ENCODE assay signal across 8 cellular contexts in genomic region chr12:122420471-122421262, GRCh38. TPM values are rescaled to one million over a fixed set of nuclear protein-coding genes. Genes with fewer than 3 reads are reported as not detected.
DNase-seq lines count a peak whose midpoint lies in the region; ATAC-seq, FAIRE-seq and TF ChIP-seq lines count a peak whose summit lies in the region.

No MANE protein-coding gene starts in this region.

- no peak overlapping the region for H4K8ac ChIP-seq in H1 (ENCODE audit: extremely low read depth, insufficient read depth, low read length)

- H2BK15ac ChIP-seq in H1 (ENCODE audit: low read length), result no peak overlapping the region

- H3K23ac ChIP-seq in H1 (ENCODE audit: insufficient read length), result no peak overlapping the region

- no peak overlapping the region for H2AFZ ChIP-seq in OCI-LY7 (ENCODE audit: low read length)
- H2AFZ ChIP-seq in H1 (ENCODE audit: low read length), result no peak overlapping the region

- H3K27me3 ChIP-seq in CD4-positive, alpha-beta T cell (ENCODE audit: control insufficient read depth, insufficient read depth, low read length), result no peaks in the 10 kb centered on the region
- H3K27me3 ChIP-seq in H1 (replicated peaks in 1 of 4; ENCODE audit: control insufficient read depth in 3 of 4, extremely low read depth in 1 of 4, insufficient read depth in 3 of 4, low read length in 3 of 4) (no peaks in the 10 kb centered on the region), neutrophil (peaks cover 15% of the 10 kb centered on the region)

- no peak for ATAC-seq in CD4-positive, alpha-beta T cell (ENCODE audit: poor library complexity)
- ATAC-seq in HG03439 (IDR thresholded peaks at IDR 0.05; ENCODE audit: unreplicated experiment) (no peak), GM21528 (IDR thresholded peaks at IDR 0.05; ENCODE audit: low FRiP score, unreplicated experiment) (no peak), GM18870 (IDR thresholded peaks at IDR 0.05; ENCODE audit: unreplicated experiment) (no peak)

- CTCF ChIA-PET in CD4-positive, alpha-beta T cell (lab: Charles Lee), result interaction anchor here (2.2 kb wide), 1 partner anchor 21 kb away, joined by 20 read pairs; no protein-coding TSS in a partner anchor
- CTCF ChIA-PET in OCI-LY7 (lab: Charles Lee; ENCODE audit: unreplicated experiment) (no interaction called here), H1 (lab: Charles Lee; ENCODE audit: partially characterized antibody) (interaction anchor here (0.6 to 0.8 kb wide), 2 partner anchors 10 to 310 kb away, joined by 3 read pairs; no protein-coding TSS in a partner anchor)

- no peak for DNase-seq in CD4-positive, alpha-beta T cell
- DNase-seq in OCI-LY7 (ENCODE audit: low spot score) (no peak), H1 (ENCODE audit: low read depth in 1 of 2, low spot score in 2 of 2) (no peak), NCI-H1930 (lab: John Stamatoyannopoulos, UW) (no peak)

- H2AK5ac ChIP-seq in H1 (ENCODE audit: low read depth, low read length), result no peak overlapping the region

- H2BK12ac ChIP-seq in H1 (ENCODE audit: low read depth, low read length), result no peak overlapping the region

- H3K79me2 ChIP-seq in OCI-LY7 (ENCODE audit: insufficient read depth, low read depth, low read length) (peaks cover 16% of the 10 kb centered on the region; the same call in 1 of the 2 replicates), H1 (ENCODE audit: control insufficient read depth in 1 of 2, insufficient read depth in 2 of 2, low read length in 2 of 2) (peaks cover 0 to 4% of the 10 kb centered on the region in 2 experiments; a peak in 1 of 4 replicates)

- no peaks in the 10 kb centered on the region for H3K9me3 ChIP-seq in CD4-positive, alpha-beta T cell (ENCODE audit: control insufficient read depth, low read length)
- H3K9me3 ChIP-seq in OCI-LY7 (ENCODE audit: low read length) (no peaks in the 10 kb centered on the region), H1 (ENCODE audit: insufficient read depth in 2 of 2, low read depth in 1 of 2, low read length in 1 of 2) (no peaks in the 10 kb centered on the region), neutrophil (no peaks in the 10 kb centered on the region)

- H3K4ac ChIP-seq in H1 (replicated peaks; ENCODE audit: insufficient read length, low read depth, low read length), result no peak overlapping the region

- no peaks in the 10 kb centered on the region for H3K9me3 Mint-ChIP-seq in CD4-positive, alpha-beta T cell

- H3K36me3 ChIP-seq in OCI-LY7 (ENCODE audit: insufficient read depth, low read length) (no peaks in the 10 kb centered on the region), H1 (ENCODE audit: control insufficient read depth in 2 of 4, insufficient read depth in 4 of 4, low read length in 3 of 4) (no peaks in the 10 kb centered on the region), neutrophil (peaks cover 13% of the 10 kb centered on the region)

- H2BK120ac ChIP-seq in H1 (replicated peaks; ENCODE audit: low read depth, low read length), result no peak overlapping the region

- intact Hi-C loops in CD4-positive, alpha-beta T cell (cut with DNase I, micrococcal nuclease), result loop anchor here (1.0 to 5.0 kb wide), 3 partner anchors 20 to 47 kb away; no protein-coding TSS in a partner anchor
- intact Hi-C loops in OCI-LY7 (cut with micrococcal nuclease; ENCODE audit: unreplicated experiment), result no loop called here

- H3K27ac Mint-ChIP-seq in CD4-positive, alpha-beta T cell, result peak overlapping the region; percentile 85

- H3K79me1 ChIP-seq in H1 (ENCODE audit: low read depth, low read length), result no peaks in the 10 kb centered on the region

- H3K4me3 Mint-ChIP-seq in CD4-positive, alpha-beta T cell, result peak overlapping the region; percentile 93

- no peak overlapping the region for H3K9ac ChIP-seq in H1 (replicated peaks in 1 of 4; ENCODE audit: extremely low read depth in 1 of 4, low read depth in 3 of 4, low read length in 3 of 4)

- TF ChIP-seq POLR2A in H1 (IDR thresholded peaks at IDR 0.05; ENCODE audit: control extremely low read depth in 1 of 2, low read depth in 2 of 2, low read length in 2 of 2), result no peak

- H3K27me3 Mint-ChIP-seq in CD4-positive, alpha-beta T cell, result no peaks in the 10 kb centered on the region

- H3K4me1 Mint-ChIP-seq in CD4-positive, alpha-beta T cell (ENCODE audit: low read depth), result peaks cover 36% of the 10 kb centered on the region

- H3K56ac ChIP-seq in H1 (replicated peaks; ENCODE audit: insufficient read length, low read depth, low read length), result no peak overlapping the region

- no peaks in the 10 kb centered on the region for H4K20me1 ChIP-seq in OCI-LY7 (ENCODE audit: insufficient read depth, low read length)
- no peaks in the 10 kb centered on the region for H4K20me1 ChIP-seq in H1 (replicated peaks in 1 of 2; ENCODE audit: control insufficient read depth in 1 of 2, insufficient read depth in 2 of 2, low read length in 2 of 2)

- no peak overlapping the region for H3K27ac ChIP-seq in CD4-positive, alpha-beta T cell (ENCODE audit: low read depth, low read length)
- H3K27ac ChIP-seq in OCI-LY7 (ENCODE audit: low read depth, low read length, poor library complexity, severe bottlenecking) (no peak overlapping the region), H1 (ENCODE audit: low read depth, low read length) (no peak overlapping the region), neutrophil (peak overlapping the region; percentile 93)

- WGBS in H1 (ENCODE audit: extremely low coverage in 1 of 2, insufficient coverage in 1 of 2, insufficient read length in 1 of 2, insufficient replicate concordance in 2 of 2, low coverage in 1 of 2, low lambda C conversion rate in 2 of 2, missing lambda C conversion rate in 1 of 2), 2 experiments, result 94% methylated on average over 17 of the region's 17 CpGs; no CpG with 5 or more reads in 1 of the 2 experiments

- no peak for FAIRE-seq in H1 (lab: Jason Lieb, UNC)

- H4K5ac ChIP-seq in H1 (ENCODE audit: insufficient read length, low read depth, low read length), result no peak overlapping the region

- no peak overlapping the region for H4K91ac ChIP-seq in H1 (replicated peaks; ENCODE audit: insufficient read length, low read length)

- H3K4me2 ChIP-seq in OCI-LY7 (ENCODE audit: low read length) (peak overlapping the region; percentile 76), H1 (ENCODE audit: insufficient read depth in 1 of 2, low read depth in 2 of 2, low read length in 2 of 2) (peak overlapping the region; percentile 68 to 71; a peak in 3 of 4 replicates)

- peaks cover 9% of the 10 kb centered on the region for H3K23me2 ChIP-seq in H1 (ENCODE audit: low read depth, low read length)

- H2BK5ac ChIP-seq in H1 (ENCODE audit: low read depth, low read length), result no peak overlapping the region

- POLR2A ChIA-PET in CD4-positive, alpha-beta T cell (lab: Charles Lee), result interaction anchor here (0.6 to 3.5 kb wide), 4 partner anchors 21 to 1511 kb away, joined by 3 to 22 read pairs (median 3); partner anchors contain the start of gene ZCCHC8
- POLR2A ChIA-PET in OCI-LY7 (lab: Charles Lee), result interaction anchor here (1.1 to 1.2 kb wide), 2 partner anchors 10 to 14 kb away, joined by 3 to 4 read pairs; no protein-coding TSS in a partner anchor
- POLR2A ChIA-PET in H1 (lab: Charles Lee; ENCODE audit: partially characterized antibody), result interaction anchor here (0.6 to 1.4 kb wide), 5 partner anchors 8 to 117 kb away, joined by 3 to 4 read pairs (median 3); no protein-coding TSS in a partner anchor

- H2BK20ac ChIP-seq in H1 (ENCODE audit: low read length), result no peak overlapping the region

- no peak for TF ChIP-seq EP300 in H1 (IDR thresholded peaks at IDR 0.05; ENCODE audit: borderline replicate concordance in 1 of 2, low read depth in 2 of 2, low read length in 2 of 2)

- BruUV-seq in OCI-LY7 (replicated peaks; lab: Mats Ljungman, UMichigan), result no TSS peak

- no peaks in the 10 kb centered on the region for H3K9me2 ChIP-seq in OCI-LY7 (ENCODE audit: insufficient read depth, low read length)

- TF ChIP-seq RAD21 in H1 (IDR thresholded peaks at IDR 0.05 in 1 of 2, conservative IDR thresholded peaks at IDR 0.05 in 1 of 2; ENCODE audit: low read depth in 2 of 2, low read length in 2 of 2), result no peak

- peaks cover 15% of the 10 kb centered on the region for H3K36me3 Mint-ChIP-seq in CD4-positive, alpha-beta T cell (ENCODE audit: low read depth)

- H3K4me3 ChIP-seq in OCI-LY7 (ENCODE audit: low read depth, low read length, poor library complexity, severe bottlenecking), result peak overlapping the region; percentile 85
- H3K4me3 ChIP-seq in H1 (ENCODE audit: extremely low read depth in 1 of 4, insufficient read depth in 2 of 4, low read depth in 3 of 4, low read length in 4 of 4), result peak overlapping the region in 1 of 4 experiments; percentile 74; a peak in 2 of 8 replicates
- peak overlapping the region; percentile 89 to 91 for H3K4me3 ChIP-seq in neutrophil (ENCODE audit: low read depth in 1 of 2, low read length in 1 of 2)

- no peak overlapping the region for H3K18ac ChIP-seq in H1 (ENCODE audit: extremely low read depth, low read length)

- no peak overlapping the region for H3K14ac ChIP-seq in H1 (ENCODE audit: insufficient read length)

- H3K4me1 ChIP-seq in OCI-LY7 (ENCODE audit: insufficient read depth, low read length, poor library complexity, severe bottlenecking) (peaks cover 27% of the 10 kb centered on the region), H1 (replicated peaks in 1 of 4; ENCODE audit: control insufficient read depth in 3 of 4, insufficient read depth in 4 of 4, low read length in 3 of 4) (peaks cover 0 to 10% (median 4%) of the 10 kb centered on the region in 4 experiments; a peak in 3 of 7 replicates), neutrophil (ENCODE audit: control insufficient read depth in 1 of 2, insufficient read depth in 1 of 2, low read depth in 1 of 2, low read length in 1 of 2) (peaks cover 25 to 27% of the 10 kb centered on the region in 2 experiments)

- no peak for TF ChIP-seq CTCF in CD4-positive, alpha-beta T cell (IDR thresholded peaks at IDR 0.05)
- TF ChIP-seq CTCF in OCI-LY7 (conservative IDR thresholded peaks at IDR 0.05; ENCODE audit: low read length) (no peak), H1 (IDR thresholded peaks at IDR 0.05; ENCODE audit: control extremely low read depth in 1 of 3, insufficient read depth in 1 of 3, low read depth in 1 of 3, low read length in 3 of 3) (no peak), neutrophil (IDR thresholded peaks at IDR 0.05) (no peak)

TF ChIP-seq in H1, 55 proteins besides CTCF, POLR2A, EP300 and RAD21 (continues in another document):
- no peak for TF ChIP-seq SUZ12 (IDR thresholded peaks at IDR 0.05; ENCODE audit: low read length)
- no peak for TF ChIP-seq TAF7 (optimal IDR thresholded peaks at IDR 0.05; ENCODE audit: borderline replicate concordance, low read depth, low read length)

RNA-seq across cellular contexts. Expression of gene CLIP1, which starts 1.8 kb away (rescaled TPM):
- total RNA-seq in CD4-positive, alpha-beta T cell, result 10 to 100 TPM; 52.0 to 54.9 TPM
- 11.2 and 15.3 TPM in 2 replicates for total RNA-seq in OCI-LY7 (2014; rRNA removed; shearing (Covaris generic))
- 25.6 and 26.2 TPM in 2 replicates for total RNA-seq in OCI-LY7 (2022)
- total RNA-seq in H1 (2021; fragmentation: NEBNext Ultra II Directional; extraction: Animal tissue kit (Norgen Biotek cat#: 25700)), result 26.6 and 27.6 TPM in 2 replicates
- 13.5 and 19.0 TPM in 2 replicates for polyA plus RNA-seq in H1 (2011; rRNA removed)
- 15.2 TPM for polyA plus RNA-seq in H1 (2011; cell fraction: cytosol; rRNA removed)
- polyA plus RNA-seq in H1 (2011; cell fraction: nucleus; rRNA removed), result 46.3 TPM
- polyA plus RNA-seq in H1 (2012, experiment 1 of 2), result 14.4 to 23.7 TPM (median 15.8 TPM) in 4 replicates
- polyA plus RNA-seq in H1 (2012, experiment 2 of 2), result 0.68 TPM
- 20.9 TPM for polyA plus RNA-seq in H1 (2013, experiment 1 of 2)
- polyA plus RNA-seq in H1 (2013, experiment 2 of 2), result 21.3 TPM
- 37.4 and 51.1 TPM in 2 replicates for polyA minus RNA-seq in H1 (2011; rRNA and poly(A)+ RNA removed)
- polyA minus RNA-seq in H1 (2011; cell fraction: cytosol; rRNA and poly(A)+ RNA removed), result 18.9 TPM
- polyA minus RNA-seq in H1 (2011; cell fraction: nucleus; rRNA and poly(A)+ RNA removed), result 39.8 TPM
